In the genomic region with DNA sequence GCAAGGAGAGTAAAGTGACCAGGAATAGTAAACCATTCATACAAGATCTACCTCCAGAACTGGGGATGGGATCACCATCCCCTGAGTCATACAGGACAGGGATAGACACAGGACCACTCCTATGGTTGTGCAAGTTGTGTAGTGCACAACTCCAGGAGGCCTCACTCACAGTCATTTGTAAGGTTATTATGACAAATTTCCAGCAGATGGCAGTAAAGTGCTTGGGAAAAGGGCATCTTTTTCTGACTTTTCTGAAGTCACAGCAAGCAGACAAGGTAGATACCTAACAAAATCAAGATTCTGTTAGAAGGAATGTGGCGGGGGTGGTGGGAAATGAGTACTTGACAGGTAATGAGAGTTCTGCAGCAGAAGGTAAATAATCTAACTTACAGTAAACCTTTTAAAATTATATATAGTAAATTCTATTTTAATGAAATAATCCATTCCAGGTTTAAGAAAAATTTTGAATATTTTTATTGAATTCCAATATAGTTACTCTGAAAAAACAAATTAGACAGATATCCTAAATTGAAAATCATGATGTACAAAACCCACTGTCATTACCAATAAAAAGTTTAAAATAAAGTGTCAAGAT, we compare ENCODE assay signal across 8 cellular contexts. TPM values are rescaled to one million over a fixed set of nuclear protein-coding genes. Genes with fewer than 3 reads are reported as not detected.
DNase-seq lines count a peak whose midpoint lies in the region; ATAC-seq and TF ChIP-seq lines count a peak whose summit lies in the region.

No MANE protein-coding gene starts in this region.

- no peaks in the 10 kb centered on the region for H3K4me1 Mint-ChIP-seq in CD4-positive, alpha-beta T cell (ENCODE audit: low read depth)
- H3K4me1 Mint-ChIP-seq in stimulated activated memory B cell treated with anti-CD40 and anti-IgM and Interleukin-4, amounts not matched to agents 10 μg/mL and 1 μg/mL and 100 μg/mL, for 72 hours, result no peaks in the 10 kb centered on the region

- peak; percentile 60 for ATAC-seq in CD4-positive, alpha-beta T cell (ENCODE audit: poor library complexity)
- ATAC-seq in GM18502 (IDR thresholded peaks at IDR 0.05; ENCODE audit: poor library complexity, unreplicated experiment), result peak; percentile 64
- peak; percentile 40 for ATAC-seq in HG03469 (IDR thresholded peaks at IDR 0.05; ENCODE audit: unreplicated experiment)
- no peak for ATAC-seq in stimulated activated memory B cell treated with anti-CD40 and anti-IgM and Interleukin-4, amounts not matched to agents 10 μg/mL and 1 μg/mL and 100 μg/mL, for 72 hours

- no peak for TF ChIP-seq EP300 in stomach (IDR thresholded peaks at IDR 0.05)

- H3K9me3 Mint-ChIP-seq in CD4-positive, alpha-beta T cell, result no peaks in the 10 kb centered on the region
- no peaks in the 10 kb centered on the region for H3K9me3 Mint-ChIP-seq in stimulated activated memory B cell treated with anti-CD40 and anti-IgM and Interleukin-4, amounts not matched to agents 10 μg/mL and 1 μg/mL and 100 μg/mL, for 72 hours

- H3K36me3 ChIP-seq in OCI-LY1 (ENCODE audit: insufficient read depth, low read length) (no peaks in the 10 kb centered on the region), brain microvascular endothelial cell (replicated peaks) (no peaks in the 10 kb centered on the region), stomach (peaks cover 10 to 45% (median 43%) of the 10 kb centered on the region in 4 donors)

- no peaks in the 10 kb centered on the region for H3K27me3 ChIP-seq in CD4-positive, alpha-beta T cell (ENCODE audit: control insufficient read depth, insufficient read depth, low read length)
- H3K27me3 ChIP-seq in OCI-LY1 (ENCODE audit: insufficient read depth, low read length) (no peaks in the 10 kb centered on the region), brain microvascular endothelial cell (replicated peaks) (no peaks in the 10 kb centered on the region), stomach (no peaks in the 10 kb centered on the region)

- POLR2A ChIA-PET in CD4-positive, alpha-beta T cell (lab: Charles Lee), result no interaction called here

- no peak for TF ChIP-seq POLR2A in stomach (IDR thresholded peaks at IDR 0.05)

- H3K27me3 Mint-ChIP-seq in CD4-positive, alpha-beta T cell, result no peaks in the 10 kb centered on the region
- H3K27me3 Mint-ChIP-seq in stimulated activated memory B cell treated with anti-CD40 and anti-IgM and Interleukin-4, amounts not matched to agents 10 μg/mL and 1 μg/mL and 100 μg/mL, for 72 hours, result no peaks in the 10 kb centered on the region

- no peak overlapping the region for H3K27ac Mint-ChIP-seq in CD4-positive, alpha-beta T cell
- no peak overlapping the region for H3K27ac Mint-ChIP-seq in stimulated activated memory B cell treated with anti-CD40 and anti-IgM and Interleukin-4, amounts not matched to agents 10 μg/mL and 1 μg/mL and 100 μg/mL, for 72 hours

- H3K79me2 ChIP-seq in OCI-LY1 (ENCODE audit: insufficient read depth, low read length), result no peaks in the 10 kb centered on the region

- WGBS in stomach, 5 donors, result 22 to 48% (median 37%) methylated on average over 1 of the region's 1 CpG

- H3K36me3 Mint-ChIP-seq in CD4-positive, alpha-beta T cell (ENCODE audit: low read depth), result peaks cover 45% of the 10 kb centered on the region
- H3K36me3 Mint-ChIP-seq in stimulated activated memory B cell treated with anti-CD40 and anti-IgM and Interleukin-4, amounts not matched to agents 10 μg/mL and 1 μg/mL and 100 μg/mL, for 72 hours, result peaks cover 34% of the 10 kb centered on the region

- CTCF ChIA-PET in CD4-positive, alpha-beta T cell (lab: Charles Lee), result interaction anchor here (1.1 to 1.6 kb wide), 3 partner anchors 16 to 377 kb away, joined by 4 to 10 read pairs (median 7); partner anchors contain the start of gene KIF27

- no peak overlapping the region for H2AFZ ChIP-seq in OCI-LY1 (ENCODE audit: low read length)

- no peak overlapping the region for H3K4me2 ChIP-seq in OCI-LY1 (ENCODE audit: low read length)

- no peak overlapping the region for H3K9ac ChIP-seq in OCI-LY1 (ENCODE audit: low read length)

- TF ChIP-seq CTCF in CD4-positive, alpha-beta T cell (IDR thresholded peaks at IDR 0.05), result peak; percentile 83
- TF ChIP-seq CTCF in OCI-LY1 (IDR thresholded peaks at IDR 0.05; ENCODE audit: low read length), result peak; percentile 79
- TF ChIP-seq CTCF in brain microvascular endothelial cell (IDR thresholded peaks at IDR 0.05; ENCODE audit: low read depth, low read length, missing control alignments), result peak; percentile 61
- TF ChIP-seq CTCF in stomach (IDR thresholded peaks at IDR 0.05), result peak in 4 of 7 experiments; percentile 52 to 68 (median 61)

- H3K9me3 ChIP-seq in CD4-positive, alpha-beta T cell (ENCODE audit: control insufficient read depth, low read length), result no peaks in the 10 kb centered on the region
- no peaks in the 10 kb centered on the region for H3K9me3 ChIP-seq in OCI-LY1 (ENCODE audit: low read length)
- H3K9me3 ChIP-seq in stomach, result no peaks in the 10 kb centered on the region

- in situ Hi-C loops in brain microvascular endothelial cell (cut with HindIII; ENCODE audit: low pct_ligation_motif_present, low sequenced_read_pairs), result loop anchor here (25.0 kb wide), 1 partner anchor 324 kb away; no protein-coding TSS in a partner anchor

- H3K27ac ChIP-seq in CD4-positive, alpha-beta T cell (ENCODE audit: low read depth, low read length), result no peak overlapping the region
- H3K27ac ChIP-seq in OCI-LY1 (ENCODE audit: low read depth, low read length, poor library complexity, severe bottlenecking) (no peak overlapping the region), brain microvascular endothelial cell (no peak overlapping the region), stomach (no peak overlapping the region)

- H4K20me1 ChIP-seq in OCI-LY1 (ENCODE audit: insufficient read depth, low read length), result no peaks in the 10 kb centered on the region

- no peaks in the 10 kb centered on the region for H3K9me2 ChIP-seq in OCI-LY1 (ENCODE audit: low read depth, low read length)

- H3K4me3 ChIP-seq in OCI-LY1 (ENCODE audit: low read depth, low read length, poor library complexity, severe bottlenecking) (no peak overlapping the region), brain microvascular endothelial cell (ENCODE audit: low read depth, low read length) (no peak overlapping the region), stomach (no peak overlapping the region)

- no peaks in the 10 kb centered on the region for H3F3A ChIP-seq in OCI-LY1 (ENCODE audit: insufficient read depth, low read length)

- intact Hi-C loops in CD4-positive, alpha-beta T cell (cut with DNase I, micrococcal nuclease), result loop anchor here (1.0 kb wide), 3 partner anchors 235 to 377 kb away; no protein-coding TSS in a partner anchor
- intact Hi-C loops in stomach (cut with DNase I; ENCODE audit: low total_unique reads), result loop anchor here (5.0 kb wide), 1 partner anchor 319 kb away; no protein-coding TSS in a partner anchor

- DNase-seq in CD4-positive, alpha-beta T cell, result peak in 2 of 10 experiments; percentile 9 to 12
- DNase-seq in brain microvascular endothelial cell (peak; percentile 35), iris pigment epithelial cell (ENCODE audit: low read depth) (peak; percentile 58), stomach (no peak)

- no peaks in the 10 kb centered on the region for H3K4me1 ChIP-seq in OCI-LY1 (ENCODE audit: insufficient read depth, low read length, severe bottlenecking)
- H3K4me1 ChIP-seq in stomach, result peaks cover 8 to 18% (median 15%) of the 10 kb centered on the region in 4 donors

- H3K4me3 Mint-ChIP-seq in CD4-positive, alpha-beta T cell, result no peak overlapping the region
- H3K4me3 Mint-ChIP-seq in stimulated activated memory B cell treated with anti-CD40 and anti-IgM and Interleukin-4, amounts not matched to agents 10 μg/mL and 1 μg/mL and 100 μg/mL, for 72 hours, result no peak overlapping the region

RNA-seq across cellular contexts. Expression of gene KIF27, which starts 16.7 kb away (rescaled TPM):
- total RNA-seq in CD4-positive, alpha-beta T cell, result 1 to 10 TPM; 3.6 to 5.1 TPM
- total RNA-seq in stomach, result 10 to 100 TPM in 2 of 5 donors, 1 to 10 TPM in 3; 1.8 to 21.0 (median 6.7) TPM
- under 1 TPM; 0.46 to 0.78 (median 0.50) TPM for polyA plus RNA-seq in stomach

RNA-seq across cellular contexts. Expression of gene HNRNPK, which starts 42.1 kb away (rescaled TPM):
- 100 to 1,000 TPM; 656 to 688 TPM for total RNA-seq in CD4-positive, alpha-beta T cell
- total RNA-seq in stomach, result 100 to 1,000 TPM; 164 to 835 (median 275) TPM
- polyA plus RNA-seq in stomach, result 100 to 1,000 TPM; 188 to 267 (median 224) TPM

RNA-seq across cellular contexts. Expression of gene RMI1, which starts 42.6 kb away (rescaled TPM):
- 1 to 10 TPM in 1 of 2 experiments, under 1 TPM in 1; 0.66 to 1.2 TPM for total RNA-seq in CD4-positive, alpha-beta T cell
- total RNA-seq in stomach, result 10 to 100 TPM in 2 of 5 donors, 1 to 10 TPM in 1, not detected in 2; 5.2 to 20.5 (median 15.1) TPM
- 1 to 10 TPM; 3.2 to 5.0 (median 3.3) TPM for polyA plus RNA-seq in stomach
